ENCODE assay signal across 9 cellular contexts in genomic region chr12:46385439-46385838, GRCh38. TPM values are rescaled to one million over a fixed set of nuclear protein-coding genes. Genes with fewer than 3 reads are reported as not detected.
A peak's percentile ranks its signal among the peaks of the same experiment; 100 is the strongest.
DNase-seq lines count a peak whose midpoint lies in the region; ATAC-seq, FAIRE-seq and TF ChIP-seq lines count a peak whose summit lies in the region.
"Had no signal": no experiment of that assay in that cellular context is flagged by ENCODE, and none has a peak within 500 bp of the region (broad histone marks: within the 10 kb centered on the region; RNA-seq: fewer than 3 reads in every experiment).

No MANE protein-coding gene starts in this region.

- H4K20me1 ChIP-seq in KMS-11 (ENCODE audit: insufficient read depth) = no peaks in the 10 kb centered on the region
- no peaks in the 10 kb centered on the region for H4K20me1 ChIP-seq in H1 (replicated peaks in 1 of 2; ENCODE audit: control insufficient read depth in 1 of 2, insufficient read depth in 2 of 2, low read length in 2 of 2)
- H4K20me1 ChIP-seq in osteoblast (ENCODE audit: insufficient read depth, low read length) = no peaks in the 10 kb centered on the region

- peaks cover 5% of the 10 kb centered on the region; the same call in 1 of the 2 replicates for H3K23me2 ChIP-seq in H1 (ENCODE audit: low read depth, low read length)

- no peak overlapping the region; the same call in 1 of the 2 replicates for H2BK12ac ChIP-seq in H1 (ENCODE audit: low read depth, low read length)

- no peak overlapping the region for H4K5ac ChIP-seq in H1 (ENCODE audit: insufficient read length, low read depth, low read length)

- H3K9ac ChIP-seq in KMS-11 = no peak overlapping the region
- H3K9ac ChIP-seq in H1 (replicated peaks in 1 of 4; ENCODE audit: extremely low read depth in 1 of 4, low read depth in 3 of 4, low read length in 3 of 4) = no peak overlapping the region

- H3K9me3 Mint-ChIP-seq in CD14-positive monocyte = no peaks in the 10 kb centered on the region
- no peaks in the 10 kb centered on the region for H3K9me3 Mint-ChIP-seq in activated naive CD4-positive, alpha-beta T cell treated with anti-CD3 and anti-CD28 coated beads, Interleukin-2, amount 10 ng/mL, durations not matched to agents 7 days and 5 days

- H3K4me1 ChIP-seq in KMS-11 (ENCODE audit: low read depth, poor library complexity, severe bottlenecking) (peaks cover 74% of the 10 kb centered on the region), H1 (replicated peaks in 1 of 4; ENCODE audit: control insufficient read depth in 3 of 4, insufficient read depth in 4 of 4, low read length in 3 of 4) (peaks cover 13 to 36% (median 22%) of the 10 kb centered on the region in 4 experiments), osteoblast (ENCODE audit: insufficient read depth, low read length) (peaks cover 72% of the 10 kb centered on the region)

- no peaks in the 10 kb centered on the region for H3K27me3 Mint-ChIP-seq in CD14-positive monocyte (ENCODE audit: low read depth in 3 of 3)
- H3K27me3 Mint-ChIP-seq in activated naive CD4-positive, alpha-beta T cell treated with anti-CD3 and anti-CD28 coated beads, Interleukin-2, amount 10 ng/mL, durations not matched to agents 7 days and 5 days = no peaks in the 10 kb centered on the region

- TF ChIP-seq CTCF in CD14-positive monocyte (IDR thresholded peaks at IDR 0.05) (no peak), KMS-11 (conservative IDR thresholded peaks at IDR 0.05; ENCODE audit: low read depth, low read length) (no peak), H1 (IDR thresholded peaks at IDR 0.05; ENCODE audit: control extremely low read depth in 1 of 3, insufficient read depth in 1 of 3, low read depth in 1 of 3, low read length in 3 of 3) (no peak), osteoblast (IDR thresholded peaks at IDR 0.05; ENCODE audit: extremely low read depth, low read depth, low read length) (no peak)

- no peak overlapping the region for H3K14ac ChIP-seq in H1 (ENCODE audit: insufficient read length)

- H3K56ac ChIP-seq in H1 (replicated peaks; ENCODE audit: insufficient read length, low read depth, low read length) = no peak overlapping the region

- H3K4me1 Mint-ChIP-seq in CD14-positive monocyte = peaks cover 60% of the 10 kb centered on the region
- H3K4me1 Mint-ChIP-seq in activated naive CD4-positive, alpha-beta T cell treated with anti-CD3 and anti-CD28 coated beads, Interleukin-2, amount 10 ng/mL, durations not matched to agents 7 days and 5 days = peaks cover 68% of the 10 kb centered on the region

- 74% methylated on average over 5 of the region's 5 CpGs; no CpG with 5 or more reads in 1 of the 2 experiments for WGBS in H1 (ENCODE audit: extremely low coverage in 1 of 2, insufficient coverage in 1 of 2, insufficient read length in 1 of 2, insufficient replicate concordance in 2 of 2, low coverage in 1 of 2, low lambda C conversion rate in 2 of 2, missing lambda C conversion rate in 1 of 2), 2 experiments

- CTCF ChIA-PET in H1 (lab: Charles Lee; ENCODE audit: partially characterized antibody) = interaction anchor here (0.6 to 1.5 kb wide), 5 partner anchors 22 to 111 kb away, joined by 3 to 5 read pairs (median 4); no protein-coding TSS in a partner anchor
- CTCF ChIA-PET in activated naive CD4-positive, alpha-beta T cell treated with anti-CD3 and anti-CD28 coated beads, Interleukin-2, amount 10 ng/mL, durations not matched to agents 7 days and 5 days (lab: Charles Lee) = interaction anchor here (0.8 kb wide), 1 partner anchor 276 kb away, joined by 3 read pairs; no protein-coding TSS in a partner anchor

- no peak for TF ChIP-seq POLR2A in H1 (IDR thresholded peaks at IDR 0.05; ENCODE audit: control extremely low read depth in 1 of 2, low read depth in 2 of 2, low read length in 2 of 2)

- no peak overlapping the region for H3K4ac ChIP-seq in H1 (replicated peaks; ENCODE audit: insufficient read length, low read depth, low read length)

- no peaks in the 10 kb centered on the region for H3K9me3 ChIP-seq in H1 (ENCODE audit: insufficient read depth in 2 of 2, low read depth in 1 of 2, low read length in 1 of 2)
- H3K9me3 ChIP-seq in osteoblast (ENCODE audit: low read depth, low read length) = no peaks in the 10 kb centered on the region

- no peak overlapping the region for H3K27ac ChIP-seq in KMS-11
- H3K27ac ChIP-seq in H1 (ENCODE audit: low read depth, low read length) = no peak overlapping the region
- peak overlapping the region; percentile 98 for H3K27ac ChIP-seq in osteoblast (ENCODE audit: low read depth, low read length)

- POLR2A ChIA-PET in H1 (lab: Charles Lee; ENCODE audit: partially characterized antibody) = interaction anchor here (0.8 to 15.4 kb wide), 6 partner anchors 10 to 272 kb away, joined by 3 to 233 read pairs (median 6); partner anchors contain the start of genes SLC38A1 and SLC38A2

- no peak overlapping the region for H4K91ac ChIP-seq in H1 (replicated peaks; ENCODE audit: insufficient read length, low read length)

- no peaks in the 10 kb centered on the region for H3K36me3 ChIP-seq in KMS-11 (ENCODE audit: insufficient read depth)
- peaks cover 0 to 16% (median 3%) of the 10 kb centered on the region in 4 experiments; a peak in 4 of 8 replicates for H3K36me3 ChIP-seq in H1 (ENCODE audit: control insufficient read depth in 2 of 4, insufficient read depth in 4 of 4, low read length in 3 of 4)
- H3K36me3 ChIP-seq in osteoblast (ENCODE audit: insufficient read depth, low read length) = no peaks in the 10 kb centered on the region

- H2BK20ac ChIP-seq in H1 (ENCODE audit: low read length) = no peak overlapping the region

- H3K4me2 ChIP-seq in KMS-11 (peak overlapping the region; percentile 83; the same call in 1 of the 2 replicates), H1 (ENCODE audit: insufficient read depth in 1 of 2, low read depth in 2 of 2, low read length in 2 of 2) (peak overlapping the region; percentile 52 to 95), osteoblast (ENCODE audit: insufficient read depth, low read length) (peak overlapping the region; percentile 77)

- FAIRE-seq in H1 (lab: Jason Lieb, UNC) = no peak
- FAIRE-seq: HTR-8/SVneo had no signal

- H3K79me1 ChIP-seq in H1 (ENCODE audit: low read depth, low read length) = peaks cover 2% of the 10 kb centered on the region; the same call in 1 of the 2 replicates

- H3K4me3 Mint-ChIP-seq in CD14-positive monocyte = no peak overlapping the region
- H3K4me3 Mint-ChIP-seq in activated naive CD4-positive, alpha-beta T cell treated with anti-CD3 and anti-CD28 coated beads, Interleukin-2, amount 10 ng/mL, durations not matched to agents 7 days and 5 days = no peak overlapping the region

- H3K23ac ChIP-seq in H1 (ENCODE audit: insufficient read length) = no peak overlapping the region

- H3K18ac ChIP-seq in H1 (ENCODE audit: extremely low read depth, low read length) = no peak overlapping the region

- H2AFZ ChIP-seq in KMS-11 (ENCODE audit: low read depth) (no peak overlapping the region), H1 (ENCODE audit: low read length) (no peak overlapping the region), osteoblast (ENCODE audit: low read length) (no peak overlapping the region)

- intact Hi-C loops in CD14-positive monocyte (cut with micrococcal nuclease) = loop anchor here in 1 of 2 donors (2.0 kb wide), 1 partner anchor 15 kb away; no protein-coding TSS in a partner anchor

- no peak overlapping the region; the same call in 1 of the 2 replicates for H2BK5ac ChIP-seq in H1 (ENCODE audit: low read depth, low read length)

- H2AK5ac ChIP-seq in H1 (ENCODE audit: low read depth, low read length) = no peak overlapping the region

- ATAC-seq in GM19328 (IDR thresholded peaks at IDR 0.05; ENCODE audit: unreplicated experiment) = no peak

- H3K27me3 ChIP-seq in KMS-11 (ENCODE audit: insufficient read depth, low read depth) (no peaks in the 10 kb centered on the region), H1 (replicated peaks in 1 of 4; ENCODE audit: control insufficient read depth in 3 of 4, extremely low read depth in 1 of 4, insufficient read depth in 3 of 4, low read length in 3 of 4) (no peaks in the 10 kb centered on the region), osteoblast (ENCODE audit: insufficient read depth, low read length) (no peaks in the 10 kb centered on the region)

- no peak for TF ChIP-seq RAD21 in H1 (IDR thresholded peaks at IDR 0.05 in 1 of 2, conservative IDR thresholded peaks at IDR 0.05 in 1 of 2; ENCODE audit: low read depth in 2 of 2, low read length in 2 of 2)

- no peak overlapping the region for H3K4me3 ChIP-seq in KMS-11 (IDR thresholded peaks at IDR 0.05; ENCODE audit: insufficient read depth, low read depth, low read length)
- H3K4me3 ChIP-seq in H1 (ENCODE audit: extremely low read depth in 1 of 4, insufficient read depth in 2 of 4, low read depth in 3 of 4, low read length in 4 of 4) = peak overlapping the region in 1 of 4 experiments; percentile 79; a peak in 2 of 8 replicates
- H3K4me3 ChIP-seq in osteoblast (ENCODE audit: insufficient read depth, low read length) = no peak overlapping the region

- H3K36me3 Mint-ChIP-seq in CD14-positive monocyte = no peaks in the 10 kb centered on the region
- peaks cover 26% of the 10 kb centered on the region for H3K36me3 Mint-ChIP-seq in activated naive CD4-positive, alpha-beta T cell treated with anti-CD3 and anti-CD28 coated beads, Interleukin-2, amount 10 ng/mL, durations not matched to agents 7 days and 5 days

- no peak overlapping the region for H2BK15ac ChIP-seq in H1 (ENCODE audit: low read length)

- H3K79me2 ChIP-seq in KMS-11 (ENCODE audit: insufficient read depth, low read depth) = peaks cover 14% of the 10 kb centered on the region; the same call in 1 of the 2 replicates
- peaks cover 3 to 29% of the 10 kb centered on the region in 2 experiments; a peak in 2 of 4 replicates for H3K79me2 ChIP-seq in H1 (ENCODE audit: control insufficient read depth in 1 of 2, insufficient read depth in 2 of 2, low read length in 2 of 2)
- peaks cover 24% of the 10 kb centered on the region for H3K79me2 ChIP-seq in osteoblast (ENCODE audit: insufficient read depth, low read length)

- no peak overlapping the region for H2BK120ac ChIP-seq in H1 (replicated peaks; ENCODE audit: low read depth, low read length)

- TF ChIP-seq EP300 in H1 (IDR thresholded peaks at IDR 0.05; ENCODE audit: borderline replicate concordance in 1 of 2, low read depth in 2 of 2, low read length in 2 of 2) = no peak

- H4K8ac ChIP-seq in H1 (ENCODE audit: extremely low read depth, insufficient read depth, low read length) = no peak overlapping the region

- H3K27ac Mint-ChIP-seq in CD14-positive monocyte = peak overlapping the region in 6 of 7 donors; percentile 77 to 98 (median 87)
- H3K27ac Mint-ChIP-seq in activated naive CD4-positive, alpha-beta T cell treated with anti-CD3 and anti-CD28 coated beads, Interleukin-2, amount 10 ng/mL, durations not matched to agents 7 days and 5 days = no peak overlapping the region

- DNase-seq in CD14-positive monocyte (ENCODE audit: low spot score) (no peak), H1 (ENCODE audit: low read depth in 1 of 2, low spot score in 2 of 2) (no peak), osteoblast (ENCODE audit: insufficient read length, low spot score, missing footprints) (no peak)
- DNase-seq in activated naive CD4-positive, alpha-beta T cell treated with anti-CD3 and anti-CD28 coated beads, Interleukin-2, amount 50 U/mL, for 16 hours = no peak
- no peak for DNase-seq in central memory CD4-positive, alpha-beta T cell
- DNase-seq in activated naive CD4-positive, alpha-beta T cell treated with anti-CD3 and anti-CD28 coated beads, Interleukin-2, amount 10 ng/mL, durations not matched to agents 7 days and 5 days = no peak

RNA-seq across cellular contexts. Expression of gene SLC38A2, which starts 12.9 kb away (rescaled TPM):
- 10 to 100 TPM; 33.8 to 48.7 TPM for polyA plus RNA-seq in CD14-positive monocyte
- total RNA-seq in H1 (2021; fragmentation: NEBNext Ultra II Directional; extraction: Animal tissue kit (Norgen Biotek cat#: 25700)) = 620 and 684 TPM in 2 replicates
- polyA plus RNA-seq in H1 (2011; rRNA removed) = 163 and 245 TPM in 2 replicates
- 172 TPM for polyA plus RNA-seq in H1 (2011; cell fraction: cytosol; rRNA removed)
- polyA plus RNA-seq in H1 (2011; cell fraction: nucleus; rRNA removed) = 187 TPM
- polyA plus RNA-seq in H1 (2012, experiment 1 of 2) = 133 to 299 TPM (median 236 TPM) in 4 replicates
- polyA plus RNA-seq in H1 (2012, experiment 2 of 2) = 17.4 TPM
- 830 TPM for polyA plus RNA-seq in H1 (2013, experiment 1 of 2)
- 877 TPM for polyA plus RNA-seq in H1 (2013, experiment 2 of 2)
- 313 and 345 TPM in 2 replicates for polyA minus RNA-seq in H1 (2011; rRNA and poly(A)+ RNA removed)
- polyA minus RNA-seq in H1 (2011; cell fraction: cytosol; rRNA and poly(A)+ RNA removed) = 195 TPM
- polyA minus RNA-seq in H1 (2011; cell fraction: nucleus; rRNA and poly(A)+ RNA removed) = 474 TPM
- 919 and 1,020 TPM in 2 replicates for total RNA-seq in osteoblast
